ENCODE assay signal across 7 cellular contexts in genomic region chr12:98037401-98038140, GRCh38.
"Had no signal": no experiment of that assay in that cellular context is flagged by ENCODE, and none has a peak within 500 bp of the region (broad histone marks: within the 10 kb centered on the region; RNA-seq: fewer than 3 reads in every experiment).

No MANE protein-coding gene starts in this region.

- H3K27me3 Mint-ChIP-seq: IgD-negative memory B cell had no signal

- H3K27ac Mint-ChIP-seq: IgD-negative memory B cell had no signal

- ATAC-seq: HepG2, K562 had no signal

- H3K4me1 Mint-ChIP-seq: IgD-negative memory B cell had no signal

- H3K4me3 Mint-ChIP-seq: IgD-negative memory B cell had no signal

- H3K27ac ChIP-seq: HL-60 had no signal

- DNase-seq: IMR-90, KBM-7, KG1 had no signal

- H3K4me3 ChIP-seq: K562 had no signal
